ENCODE assay signal across 22 cellular contexts in genomic region chr3:8981700-8982099, GRCh38.
"Had no signal": no experiment of that assay in that cellular context is flagged by ENCODE, and none has a peak within 500 bp of the region (broad histone marks: within the 10 kb centered on the region; RNA-seq: fewer than 3 reads in every experiment).

No MANE protein-coding gene starts in this region.

- H3K4me1 ChIP-seq: pancreas, psoas muscle had no signal

- H3K4me3 ChIP-seq: coronary artery, heart right ventricle, pancreas, psoas muscle had no signal

- H3K4me1 Mint-ChIP-seq: activated CD4-positive, alpha-beta T cell treated with anti-CD3 and anti-CD28 coated beads, Interleukin-2, amount 10 ng/mL, durations not matched to agents 7 days and 5 days; activated T-helper 17 cell treated with anti-CD3 and anti-CD28 coated beads, Interleukin-2, amount 50 U/mL, for 72 hours; endodermal cell; mesothelial cell of epicardium; naive thymus-derived CD8-positive, alpha-beta T cell; T-cell had no signal

- FAIRE-seq: bronchial epithelial cell, keratinocyte, pancreas, TTC549 had no signal

- H3K27me3 ChIP-seq: pancreas had no signal

- H3K27ac Mint-ChIP-seq: activated CD4-positive, alpha-beta T cell treated with anti-CD3 and anti-CD28 coated beads, Interleukin-2, amount 10 ng/mL, durations not matched to agents 7 days and 5 days; activated CD8-positive, alpha-beta T cell treated with anti-CD3 and anti-CD28 coated beads, Interleukin-2, amount 10 ng/mL, durations not matched to agents 7 days and 5 days; activated naive CD4-positive, alpha-beta T cell treated with anti-CD3 and anti-CD28 coated beads, Interleukin-2, amount 50 U/mL, for 72 hours; activated T-cell treated with anti-CD3 and anti-CD28 coated beads, Interleukin-2, amount 50 U/mL, for 24 hours; activated T-helper 17 cell treated with anti-CD3 and anti-CD28 coated beads, Interleukin-2, amount 50 U/mL, for 72 hours; endodermal cell; naive thymus-derived CD8-positive, alpha-beta T cell; T-cell had no signal

- H3K36me3 Mint-ChIP-seq: mesothelial cell of epicardium, T-cell had no signal

- ATAC-seq: activated CD8-positive, alpha-beta T cell treated with anti-CD3 and anti-CD28 coated beads, Interleukin-2, amount 10 ng/mL, durations not matched to agents 7 days and 5 days; activated naive CD4-positive, alpha-beta T cell treated with anti-CD3 and anti-CD28 coated beads, Interleukin-2, amount 50 U/mL, for 72 hours; activated T-helper 17 cell treated with anti-CD3 and anti-CD28 coated beads, Interleukin-2, amount 50 U/mL, for 72 hours; naive thymus-derived CD8-positive, alpha-beta T cell; sciatic nerve; T-cell had no signal

- H3K4me3 Mint-ChIP-seq: activated CD4-positive, alpha-beta T cell treated with anti-CD3 and anti-CD28 coated beads, Interleukin-2, amount 10 ng/mL, durations not matched to agents 7 days and 5 days; activated CD8-positive, alpha-beta T cell treated with anti-CD3 and anti-CD28 coated beads, Interleukin-2, amount 10 ng/mL, durations not matched to agents 7 days and 5 days; activated T-cell treated with anti-CD3 and anti-CD28 coated beads, Interleukin-2, amount 50 U/mL, for 24 hours; activated T-helper 17 cell treated with anti-CD3 and anti-CD28 coated beads, Interleukin-2, amount 50 U/mL, for 72 hours; endodermal cell; mesothelial cell of epicardium; naive thymus-derived CD8-positive, alpha-beta T cell; T-cell had no signal

- H3K27ac ChIP-seq: coronary artery, pancreas, psoas muscle, WERI-Rb-1 had no signal

- H3K9me3 Mint-ChIP-seq: activated CD4-positive, alpha-beta T cell treated with anti-CD3 and anti-CD28 coated beads, Interleukin-2, amount 10 ng/mL, durations not matched to agents 7 days and 5 days; activated T-cell treated with anti-CD3 and anti-CD28 coated beads, Interleukin-2, amount 50 U/mL, for 24 hours had no signal

- H3K9me3 ChIP-seq: pancreas had no signal

- DNase-seq: activated CD4-positive, alpha-beta T cell treated with anti-CD3 and anti-CD28 coated beads, Interleukin-2, amount 10 ng/mL, durations not matched to agents 7 days and 5 days; activated CD4-positive, CD25-positive, alpha-beta regulatory T cell treated with anti-CD3 and anti-CD28 coated beads, Interleukin-2, amount 50 U/mL, for 72 hours; activated CD8-positive, alpha-beta T cell treated with anti-CD3 and anti-CD28 coated beads, Interleukin-2, amount 10 ng/mL, durations not matched to agents 7 days and 5 days; activated T-cell treated with anti-CD3 and anti-CD28 coated beads, Interleukin-2, amount 50 U/mL, for 24 hours; endodermal cell; heart right ventricle; naive thymus-derived CD8-positive, alpha-beta T cell; pancreas; psoas muscle; stimulated activated CD4-positive, alpha-beta T cell treated with anti-CD3 and anti-CD28 coated beads, Interleukin-2, amount 100 ng/mL, for 48 hours; stimulated activated CD8-positive, alpha-beta memory T cell treated with anti-CD3 and anti-CD28 coated beads, Interleukin-4, amount 100 ng/mL, for 48 hours; stimulated activated naive CD4-positive, alpha-beta T cell; T-cell; WERI-Rb-1 had no signal

- H3K36me3 ChIP-seq: pancreas, WERI-Rb-1 had no signal
